In the genomic region with DNA sequence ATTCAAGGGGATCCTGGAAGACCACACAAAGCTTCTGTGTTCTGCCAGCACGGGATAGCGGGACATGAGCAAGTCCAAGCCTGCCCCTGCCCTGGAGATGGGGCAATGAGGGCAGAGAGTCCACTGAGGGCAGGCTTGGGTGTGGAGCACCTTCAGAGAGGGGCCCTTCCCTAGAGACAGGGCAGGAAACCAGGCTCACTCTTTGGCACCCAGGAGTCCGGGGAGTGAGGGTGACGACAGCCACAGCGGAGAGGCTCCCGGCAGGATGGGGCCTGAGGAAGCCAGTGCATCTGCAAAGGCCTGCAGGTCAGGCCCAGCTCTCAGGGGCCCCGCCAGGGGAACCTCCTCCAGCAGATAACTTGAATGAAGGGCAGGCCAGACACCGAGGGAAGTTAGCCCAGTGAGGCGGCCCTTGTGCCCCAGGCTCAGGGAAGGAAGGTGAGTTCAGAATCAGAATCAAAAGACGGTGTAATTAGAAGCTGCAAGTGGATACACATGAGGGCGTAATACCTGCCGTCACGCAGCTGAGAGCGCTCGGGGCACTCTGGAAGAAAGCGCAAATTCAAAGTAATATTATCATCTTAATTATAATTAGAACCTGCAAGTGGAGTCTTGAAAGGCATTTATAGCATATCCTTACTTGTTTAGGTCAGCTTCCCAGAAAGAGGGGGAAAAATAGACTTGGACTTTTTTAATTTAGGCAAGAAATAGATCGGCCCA, we compare ENCODE assay signal across 1 cellular context.
TF ChIP-seq lines count a peak whose summit lies in the region.

No MANE protein-coding gene starts in this region.

TF ChIP-seq in HepG2, 621 proteins besides CTCF, POLR2A, EP300 and RAD21 (continued from another document):
- TF ChIP-seq, protein P1, sequence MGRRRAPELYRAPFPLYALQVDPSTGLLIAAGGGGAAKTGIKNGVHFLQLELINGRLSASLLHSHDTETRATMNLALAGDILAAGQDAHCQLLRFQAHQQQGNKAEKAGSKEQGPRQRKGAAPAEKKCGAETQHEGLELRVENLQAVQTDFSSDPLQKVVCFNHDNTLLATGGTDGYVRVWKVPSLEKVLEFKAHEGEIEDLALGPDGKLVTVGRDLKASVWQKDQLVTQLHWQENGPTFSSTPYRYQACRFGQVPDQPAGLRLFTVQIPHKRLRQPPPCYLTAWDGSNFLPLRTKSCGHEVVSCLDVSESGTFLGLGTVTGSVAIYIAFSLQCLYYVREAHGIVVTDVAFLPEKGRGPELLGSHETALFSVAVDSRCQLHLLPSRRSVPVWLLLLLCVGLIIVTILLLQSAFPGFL (CRISPR knock-in tag; IDR thresholded peaks at IDR 0.05), result no peak
- TF ChIP-seq ZNF468 (CRISPR knock-in tag; IDR thresholded peaks at IDR 0.05) (no peak), ZMAT3 (CRISPR knock-in tag; conservative IDR thresholded peaks at IDR 0.05) (0 out of 2 replicates have a peak, but pooled peaks have one; percentile 19), ZNF121 (CRISPR knock-in tag; IDR thresholded peaks at IDR 0.05) (peak; percentile 68; the same call in 1 of the 2 replicates)
- TF ChIP-seq, protein P2, sequence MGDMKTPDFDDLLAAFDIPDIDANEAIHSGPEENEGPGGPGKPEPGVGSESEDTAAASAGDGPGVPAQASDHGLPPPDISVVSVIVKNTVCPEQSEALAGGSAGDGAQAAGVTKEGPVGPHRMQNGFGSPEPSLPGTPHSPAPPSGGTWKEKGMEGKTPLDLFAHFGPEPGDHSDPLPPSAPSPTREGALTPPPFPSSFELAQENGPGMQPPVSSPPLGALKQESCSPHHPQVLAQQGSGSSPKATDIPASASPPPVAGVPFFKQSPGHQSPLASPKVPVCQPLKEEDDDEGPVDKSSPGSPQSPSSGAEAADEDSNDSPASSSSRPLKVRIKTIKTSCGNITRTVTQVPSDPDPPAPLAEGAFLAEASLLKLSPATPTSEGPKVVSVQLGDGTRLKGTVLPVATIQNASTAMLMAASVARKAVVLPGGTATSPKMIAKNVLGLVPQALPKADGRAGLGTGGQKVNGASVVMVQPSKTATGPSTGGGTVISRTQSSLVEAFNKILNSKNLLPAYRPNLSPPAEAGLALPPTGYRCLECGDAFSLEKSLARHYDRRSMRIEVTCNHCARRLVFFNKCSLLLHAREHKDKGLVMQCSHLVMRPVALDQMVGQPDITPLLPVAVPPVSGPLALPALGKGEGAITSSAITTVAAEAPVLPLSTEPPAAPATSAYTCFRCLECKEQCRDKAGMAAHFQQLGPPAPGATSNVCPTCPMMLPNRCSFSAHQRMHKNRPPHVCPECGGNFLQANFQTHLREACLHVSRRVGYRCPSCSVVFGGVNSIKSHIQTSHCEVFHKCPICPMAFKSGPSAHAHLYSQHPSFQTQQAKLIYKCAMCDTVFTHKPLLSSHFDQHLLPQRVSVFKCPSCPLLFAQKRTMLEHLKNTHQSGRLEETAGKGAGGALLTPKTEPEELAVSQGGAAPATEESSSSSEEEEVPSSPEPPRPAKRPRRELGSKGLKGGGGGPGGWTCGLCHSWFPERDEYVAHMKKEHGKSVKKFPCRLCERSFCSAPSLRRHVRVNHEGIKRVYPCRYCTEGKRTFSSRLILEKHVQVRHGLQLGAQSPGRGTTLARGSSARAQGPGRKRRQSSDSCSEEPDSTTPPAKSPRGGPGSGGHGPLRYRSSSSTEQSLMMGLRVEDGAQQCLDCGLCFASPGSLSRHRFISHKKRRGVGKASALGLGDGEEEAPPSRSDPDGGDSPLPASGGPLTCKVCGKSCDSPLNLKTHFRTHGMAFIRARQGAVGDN (CRISPR knock-in tag; IDR thresholded peaks at IDR 0.05), result peak; percentile 37
- TF ChIP-seq, protein P3, sequence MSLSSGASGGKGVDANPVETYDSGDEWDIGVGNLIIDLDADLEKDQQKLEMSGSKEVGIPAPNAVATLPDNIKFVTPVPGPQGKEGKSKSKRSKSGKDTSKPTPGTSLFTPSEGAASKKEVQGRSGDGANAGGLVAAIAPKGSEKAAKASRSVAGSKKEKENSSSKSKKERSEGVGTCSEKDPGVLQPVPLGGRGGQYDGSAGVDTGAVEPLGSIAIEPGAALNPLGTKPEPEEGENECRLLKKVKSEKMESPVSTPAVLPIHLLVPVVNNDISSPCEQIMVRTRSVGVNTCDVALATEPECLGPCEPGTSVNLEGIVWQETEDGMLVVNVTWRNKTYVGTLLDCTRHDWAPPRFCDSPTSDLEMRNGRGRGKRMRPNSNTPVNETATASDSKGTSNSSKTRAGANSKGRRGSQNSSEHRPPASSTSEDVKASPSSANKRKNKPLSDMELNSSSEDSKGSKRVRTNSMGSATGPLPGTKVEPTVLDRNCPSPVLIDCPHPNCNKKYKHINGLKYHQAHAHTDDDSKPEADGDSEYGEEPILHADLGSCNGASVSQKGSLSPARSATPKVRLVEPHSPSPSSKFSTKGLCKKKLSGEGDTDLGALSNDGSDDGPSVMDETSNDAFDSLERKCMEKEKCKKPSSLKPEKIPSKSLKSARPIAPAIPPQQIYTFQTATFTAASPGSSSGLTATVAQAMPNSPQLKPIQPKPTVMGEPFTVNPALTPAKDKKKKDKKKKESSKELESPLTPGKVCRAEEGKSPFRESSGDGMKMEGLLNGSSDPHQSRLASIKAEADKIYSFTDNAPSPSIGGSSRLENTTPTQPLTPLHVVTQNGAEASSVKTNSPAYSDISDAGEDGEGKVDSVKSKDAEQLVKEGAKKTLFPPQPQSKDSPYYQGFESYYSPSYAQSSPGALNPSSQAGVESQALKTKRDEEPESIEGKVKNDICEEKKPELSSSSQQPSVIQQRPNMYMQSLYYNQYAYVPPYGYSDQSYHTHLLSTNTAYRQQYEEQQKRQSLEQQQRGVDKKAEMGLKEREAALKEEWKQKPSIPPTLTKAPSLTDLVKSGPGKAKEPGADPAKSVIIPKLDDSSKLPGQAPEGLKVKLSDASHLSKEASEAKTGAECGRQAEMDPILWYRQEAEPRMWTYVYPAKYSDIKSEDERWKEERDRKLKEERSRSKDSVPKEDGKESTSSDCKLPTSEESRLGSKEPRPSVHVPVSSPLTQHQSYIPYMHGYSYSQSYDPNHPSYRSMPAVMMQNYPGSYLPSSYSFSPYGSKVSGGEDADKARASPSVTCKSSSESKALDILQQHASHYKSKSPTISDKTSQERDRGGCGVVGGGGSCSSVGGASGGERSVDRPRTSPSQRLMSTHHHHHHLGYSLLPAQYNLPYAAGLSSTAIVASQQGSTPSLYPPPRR (CRISPR knock-in tag; IDR thresholded peaks at IDR 0.05; ENCODE audit: borderline replicate concordance), result no peak
- TF ChIP-seq, protein P4, sequence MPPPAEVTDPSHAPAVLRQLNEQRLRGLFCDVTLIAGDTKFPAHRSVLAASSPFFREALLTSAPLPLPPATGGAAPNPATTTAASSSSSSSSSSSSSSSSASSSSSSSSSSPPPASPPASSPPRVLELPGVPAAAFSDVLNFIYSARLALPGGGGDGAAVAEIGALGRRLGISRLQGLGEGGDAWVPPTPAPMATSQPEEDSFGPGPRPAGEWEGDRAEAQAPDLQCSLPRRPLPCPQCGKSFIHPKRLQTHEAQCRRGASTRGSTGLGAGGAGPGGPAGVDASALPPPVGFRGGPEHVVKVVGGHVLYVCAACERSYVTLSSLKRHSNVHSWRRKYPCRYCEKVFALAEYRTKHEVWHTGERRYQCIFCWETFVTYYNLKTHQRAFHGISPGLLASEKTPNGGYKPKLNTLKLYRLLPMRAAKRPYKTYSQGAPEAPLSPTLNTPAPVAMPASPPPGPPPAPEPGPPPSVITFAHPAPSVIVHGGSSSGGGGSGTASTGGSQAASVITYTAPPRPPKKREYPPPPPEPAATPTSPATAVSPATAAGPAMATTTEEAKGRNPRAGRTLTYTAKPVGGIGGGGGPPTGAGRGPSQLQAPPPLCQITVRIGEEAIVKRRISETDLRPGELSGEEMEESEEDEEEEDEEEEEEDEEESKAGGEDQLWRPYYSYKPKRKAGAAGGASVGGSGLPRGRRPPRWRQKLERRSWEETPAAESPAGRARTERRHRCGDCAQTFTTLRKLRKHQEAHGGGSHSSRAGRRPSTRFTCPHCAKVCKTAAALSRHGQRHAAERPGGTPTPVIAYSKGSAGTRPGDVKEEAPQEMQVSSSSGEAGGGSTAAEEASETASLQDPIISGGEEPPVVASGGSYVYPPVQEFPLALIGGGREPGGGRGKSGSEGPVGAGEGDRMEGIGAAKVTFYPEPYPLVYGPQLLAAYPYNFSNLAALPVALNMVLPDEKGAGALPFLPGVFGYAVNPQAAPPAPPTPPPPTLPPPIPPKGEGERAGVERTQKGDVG (CRISPR knock-in tag; IDR thresholded peaks at IDR 0.05; ENCODE audit: borderline replicate concordance), result peak; percentile 40; the same call in 1 of the 2 replicates
- TF ChIP-seq, protein P5, sequence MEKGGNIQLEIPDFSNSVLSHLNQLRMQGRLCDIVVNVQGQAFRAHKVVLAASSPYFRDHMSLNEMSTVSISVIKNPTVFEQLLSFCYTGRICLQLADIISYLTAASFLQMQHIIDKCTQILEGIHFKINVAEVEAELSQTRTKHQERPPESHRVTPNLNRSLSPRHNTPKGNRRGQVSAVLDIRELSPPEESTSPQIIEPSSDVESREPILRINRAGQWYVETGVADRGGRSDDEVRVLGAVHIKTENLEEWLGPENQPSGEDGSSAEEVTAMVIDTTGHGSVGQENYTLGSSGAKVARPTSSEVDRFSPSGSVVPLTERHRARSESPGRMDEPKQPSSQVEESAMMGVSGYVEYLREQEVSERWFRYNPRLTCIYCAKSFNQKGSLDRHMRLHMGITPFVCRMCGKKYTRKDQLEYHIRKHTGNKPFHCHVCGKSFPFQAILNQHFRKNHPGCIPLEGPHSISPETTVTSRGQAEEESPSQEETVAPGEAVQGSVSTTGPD (CRISPR knock-in tag; IDR thresholded peaks at IDR 0.05), result no peak
TF ChIP-seq in HepG2: peak in this region for 8.
